In genomic region chr6:41735427-41736206, GRCh38 we compare ENCODE assay signal across 2 cellular contexts.
TF ChIP-seq lines count a peak whose summit lies in the region.

TFEB (minus strand) TSS chr6:41735608; CDS start chr6:41691213, 44,395 bp downstream.

TF ChIP-seq in HEK293, 187 proteins besides CTCF, POLR2A, EP300 and RAD21 (continued from another document and continues in another):
- TF ChIP-seq PRDM4 (tag by site-specific recombination; IDR thresholded peaks at IDR 0.05) = no peak
- TF ChIP-seq, protein P1, sequence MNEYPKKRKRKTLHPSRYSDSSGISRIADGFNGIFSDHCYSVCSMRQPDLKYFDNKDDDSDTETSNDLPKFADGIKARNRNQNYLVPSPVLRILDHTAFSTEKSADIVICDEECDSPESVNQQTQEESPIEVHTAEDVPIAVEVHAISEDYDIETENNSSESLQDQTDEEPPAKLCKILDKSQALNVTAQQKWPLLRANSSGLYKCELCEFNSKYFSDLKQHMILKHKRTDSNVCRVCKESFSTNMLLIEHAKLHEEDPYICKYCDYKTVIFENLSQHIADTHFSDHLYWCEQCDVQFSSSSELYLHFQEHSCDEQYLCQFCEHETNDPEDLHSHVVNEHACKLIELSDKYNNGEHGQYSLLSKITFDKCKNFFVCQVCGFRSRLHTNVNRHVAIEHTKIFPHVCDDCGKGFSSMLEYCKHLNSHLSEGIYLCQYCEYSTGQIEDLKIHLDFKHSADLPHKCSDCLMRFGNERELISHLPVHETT (tag by site-specific recombination; IDR thresholded peaks at IDR 0.05) = 0 out of 2 replicates have a peak, but pooled peaks have one; percentile 30
- peak; percentile 71 for TF ChIP-seq ZEB2 (tag by site-specific recombination; IDR thresholded peaks at IDR 0.05)
- no peak; the same call in 1 of the 2 replicates for TF ChIP-seq ZNF335 (tag by site-specific recombination; conservative IDR thresholded peaks at IDR 0.05)
- peak; percentile 52; the same call in 1 of the 2 replicates for TF ChIP-seq MYNN (tag by site-specific recombination; IDR thresholded peaks at IDR 0.05; ENCODE audit: borderline replicate concordance)
- TF ChIP-seq ZNF473 (tag by site-specific recombination; IDR thresholded peaks at IDR 0.05) = no peak
- TF ChIP-seq ZNF223 (tag by site-specific recombination; IDR thresholded peaks at IDR 0.05) = no peak
- TF ChIP-seq, protein P2, sequence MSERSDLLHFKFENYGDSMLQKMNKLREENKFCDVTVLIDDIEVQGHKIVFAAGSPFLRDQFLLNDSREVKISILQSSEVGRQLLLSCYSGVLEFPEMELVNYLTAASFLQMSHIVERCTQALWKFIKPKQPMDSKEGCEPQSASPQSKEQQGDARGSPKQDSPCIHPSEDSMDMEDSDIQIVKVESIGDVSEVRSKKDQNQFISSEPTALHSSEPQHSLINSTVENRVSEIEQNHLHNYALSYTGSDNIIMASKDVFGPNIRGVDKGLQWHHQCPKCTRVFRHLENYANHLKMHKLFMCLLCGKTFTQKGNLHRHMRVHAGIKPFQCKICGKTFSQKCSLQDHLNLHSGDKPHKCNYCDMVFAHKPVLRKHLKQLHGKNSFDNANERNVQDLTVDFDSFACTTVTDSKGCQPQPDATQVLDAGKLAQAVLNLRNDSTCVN (tag by site-specific recombination; optimal IDR thresholded peaks at IDR 0.05) = no peak
- no peak for TF ChIP-seq ZNF548 (tag by site-specific recombination; IDR thresholded peaks at IDR 0.05)
- TF ChIP-seq ZNF501 (tag by site-specific recombination; IDR thresholded peaks at IDR 0.05) = no peak
- no peak for TF ChIP-seq ZFP69B (tag by site-specific recombination; IDR thresholded peaks at IDR 0.05)
- TF ChIP-seq ZNF626 (tag by site-specific recombination; IDR thresholded peaks at IDR 0.05) = no peak
- TF ChIP-seq ZNF660 (tag by site-specific recombination; IDR thresholded peaks at IDR 0.05) = peak; percentile 83; the same call in 1 of the 2 replicates
- no peak for TF ChIP-seq GLIS2 (tag by site-specific recombination; IDR thresholded peaks at IDR 0.05)
- no peak for TF ChIP-seq ZNF391 (tag by site-specific recombination; IDR thresholded peaks at IDR 0.05; ENCODE audit: borderline replicate concordance, low read depth)
- no peak for TF ChIP-seq ZFP37 (tag by site-specific recombination; IDR thresholded peaks at IDR 0.05)
- TF ChIP-seq, protein P3, sequence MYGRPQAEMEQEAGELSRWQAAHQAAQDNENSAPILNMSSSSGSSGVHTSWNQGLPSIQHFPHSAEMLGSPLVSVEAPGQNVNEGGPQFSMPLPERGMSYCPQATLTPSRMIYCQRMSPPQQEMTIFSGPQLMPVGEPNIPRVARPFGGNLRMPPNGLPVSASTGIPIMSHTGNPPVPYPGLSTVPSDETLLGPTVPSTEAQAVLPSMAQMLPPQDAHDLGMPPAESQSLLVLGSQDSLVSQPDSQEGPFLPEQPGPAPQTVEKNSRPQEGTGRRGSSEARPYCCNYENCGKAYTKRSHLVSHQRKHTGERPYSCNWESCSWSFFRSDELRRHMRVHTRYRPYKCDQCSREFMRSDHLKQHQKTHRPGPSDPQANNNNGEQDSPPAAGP (tag by site-specific recombination; IDR thresholded peaks at IDR 0.05) = 0 out of 2 replicates have a peak, but pooled peaks have one; percentile 22
- 0 out of 2 replicates have a peak, but pooled peaks have one; percentile 44 for TF ChIP-seq SP7 (tag by site-specific recombination; IDR thresholded peaks at IDR 0.05)
- TF ChIP-seq ZNF529 (tag by site-specific recombination; IDR thresholded peaks at IDR 0.05; ENCODE audit: insufficient replicate concordance) = no peak
- TF ChIP-seq ZNF416 (tag by site-specific recombination; IDR thresholded peaks at IDR 0.05) = no peak
- TF ChIP-seq ZNF76 (tag by site-specific recombination; IDR thresholded peaks at IDR 0.05; ENCODE audit: borderline replicate concordance, low read depth) = peak; percentile 98
- TF ChIP-seq ZNF23 (tag by site-specific recombination; IDR thresholded peaks at IDR 0.05; ENCODE audit: borderline replicate concordance) = no peak
- no peak for TF ChIP-seq YY2 (tag by site-specific recombination; IDR thresholded peaks at IDR 0.05)
- no peak for TF ChIP-seq REPIN1 (tag by site-specific recombination; IDR thresholded peaks at IDR 0.05; ENCODE audit: low read depth)
- TF ChIP-seq KLF8 (tag by site-specific recombination; IDR thresholded peaks at IDR 0.05) = peak; percentile 90

TF ChIP-seq in SK-N-SH, 30 proteins besides CTCF, POLR2A, EP300 and RAD21 (continued from another document):
- TF ChIP-seq CHD2 (IDR thresholded peaks at IDR 0.05; ENCODE audit: low read length, partially characterized antibody) (peak; percentile 89), FOXM1 (IDR thresholded peaks at IDR 0.05; ENCODE audit: low read depth) (no peak), GATA2 (CRISPR knock-in tag; IDR thresholded peaks at IDR 0.05) (no peak), MXI1 (IDR thresholded peaks at IDR 0.05; ENCODE audit: low read depth, low read length) (peak; percentile 89), MEF2A (IDR thresholded peaks at IDR 0.05; ENCODE audit: borderline replicate concordance, low read depth) (no peak), TAF1 (IDR thresholded peaks at IDR 0.05; ENCODE audit: borderline replicate concordance, low read depth, low read length) (0 out of 2 replicates have a peak, but pooled peaks have one; percentile 37), EZH2phosphoT487 (IDR thresholded peaks at IDR 0.05; ENCODE audit: borderline replicate concordance, low read depth) (no peak), JUND (IDR thresholded peaks at IDR 0.05) (no peak), SMC3 (IDR thresholded peaks at IDR 0.05; ENCODE audit: low read depth, low read length) (peak; percentile 67), TEAD4 (IDR thresholded peaks at IDR 0.05; ENCODE audit: borderline replicate concordance, insufficient read depth) (no peak), SIN3A (IDR thresholded peaks at IDR 0.05; ENCODE audit: borderline replicate concordance, low read depth, low read length) (peak; percentile 96), YY1 (IDR thresholded peaks at IDR 0.05; ENCODE audit: low read depth) (peak; percentile 63; the same call in 1 of the 2 replicates), POLR2AphosphoS5 (IDR thresholded peaks at IDR 0.05; ENCODE audit: low read depth, low read length) (no peak), GABPA (IDR thresholded peaks at IDR 0.05; ENCODE audit: low read depth) (peak; percentile 51; the same call in 1 of the 2 replicates), ELF1 (IDR thresholded peaks at IDR 0.05) (peak; percentile 63; the same call in 1 of the 2 replicates), RXRA (IDR thresholded peaks at IDR 0.05; ENCODE audit: borderline replicate concordance, low read depth) (no peak), NRF1 (IDR thresholded peaks at IDR 0.05; ENCODE audit: low read depth, low read length) (no peak)
- TF ChIP-seq, protein P4, sequence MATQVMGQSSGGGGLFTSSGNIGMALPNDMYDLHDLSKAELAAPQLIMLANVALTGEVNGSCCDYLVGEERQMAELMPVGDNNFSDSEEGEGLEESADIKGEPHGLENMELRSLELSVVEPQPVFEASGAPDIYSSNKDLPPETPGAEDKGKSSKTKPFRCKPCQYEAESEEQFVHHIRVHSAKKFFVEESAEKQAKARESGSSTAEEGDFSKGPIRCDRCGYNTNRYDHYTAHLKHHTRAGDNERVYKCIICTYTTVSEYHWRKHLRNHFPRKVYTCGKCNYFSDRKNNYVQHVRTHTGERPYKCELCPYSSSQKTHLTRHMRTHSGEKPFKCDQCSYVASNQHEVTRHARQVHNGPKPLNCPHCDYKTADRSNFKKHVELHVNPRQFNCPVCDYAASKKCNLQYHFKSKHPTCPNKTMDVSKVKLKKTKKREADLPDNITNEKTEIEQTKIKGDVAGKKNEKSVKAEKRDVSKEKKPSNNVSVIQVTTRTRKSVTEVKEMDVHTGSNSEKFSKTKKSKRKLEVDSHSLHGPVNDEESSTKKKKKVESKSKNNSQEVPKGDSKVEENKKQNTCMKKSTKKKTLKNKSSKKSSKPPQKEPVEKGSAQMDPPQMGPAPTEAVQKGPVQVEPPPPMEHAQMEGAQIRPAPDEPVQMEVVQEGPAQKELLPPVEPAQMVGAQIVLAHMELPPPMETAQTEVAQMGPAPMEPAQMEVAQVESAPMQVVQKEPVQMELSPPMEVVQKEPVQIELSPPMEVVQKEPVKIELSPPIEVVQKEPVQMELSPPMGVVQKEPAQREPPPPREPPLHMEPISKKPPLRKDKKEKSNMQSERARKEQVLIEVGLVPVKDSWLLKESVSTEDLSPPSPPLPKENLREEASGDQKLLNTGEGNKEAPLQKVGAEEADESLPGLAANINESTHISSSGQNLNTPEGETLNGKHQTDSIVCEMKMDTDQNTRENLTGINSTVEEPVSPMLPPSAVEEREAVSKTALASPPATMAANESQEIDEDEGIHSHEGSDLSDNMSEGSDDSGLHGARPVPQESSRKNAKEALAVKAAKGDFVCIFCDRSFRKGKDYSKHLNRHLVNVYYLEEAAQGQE (IDR thresholded peaks at IDR 0.05; ENCODE audit: low read depth, low read length) = no peak
- TF ChIP-seq, protein P5, sequence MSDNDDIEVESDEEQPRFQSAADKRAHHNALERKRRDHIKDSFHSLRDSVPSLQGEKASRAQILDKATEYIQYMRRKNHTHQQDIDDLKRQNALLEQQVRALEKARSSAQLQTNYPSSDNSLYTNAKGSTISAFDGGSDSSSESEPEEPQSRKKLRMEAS (IDR thresholded peaks at IDR 0.05; ENCODE audit: low read depth) = 0 out of 2 replicates have a peak, but pooled peaks have one; percentile 58
- TF ChIP-seq, protein P6, sequence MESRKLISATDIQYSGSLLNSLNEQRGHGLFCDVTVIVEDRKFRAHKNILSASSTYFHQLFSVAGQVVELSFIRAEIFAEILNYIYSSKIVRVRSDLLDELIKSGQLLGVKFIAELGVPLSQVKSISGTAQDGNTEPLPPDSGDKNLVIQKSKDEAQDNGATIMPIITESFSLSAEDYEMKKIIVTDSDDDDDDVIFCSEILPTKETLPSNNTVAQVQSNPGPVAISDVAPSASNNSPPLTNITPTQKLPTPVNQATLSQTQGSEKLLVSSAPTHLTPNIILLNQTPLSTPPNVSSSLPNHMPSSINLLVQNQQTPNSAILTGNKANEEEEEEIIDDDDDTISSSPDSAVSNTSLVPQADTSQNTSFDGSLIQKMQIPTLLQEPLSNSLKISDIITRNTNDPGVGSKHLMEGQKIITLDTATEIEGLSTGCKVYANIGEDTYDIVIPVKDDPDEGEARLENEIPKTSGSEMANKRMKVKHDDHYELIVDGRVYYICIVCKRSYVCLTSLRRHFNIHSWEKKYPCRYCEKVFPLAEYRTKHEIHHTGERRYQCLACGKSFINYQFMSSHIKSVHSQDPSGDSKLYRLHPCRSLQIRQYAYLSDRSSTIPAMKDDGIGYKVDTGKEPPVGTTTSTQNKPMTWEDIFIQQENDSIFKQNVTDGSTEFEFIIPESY (IDR thresholded peaks at IDR 0.05; ENCODE audit: borderline replicate concordance, low read depth) = 0 out of 2 replicates have a peak, but pooled peaks have one; percentile 44
- TF ChIP-seq, protein P7, sequence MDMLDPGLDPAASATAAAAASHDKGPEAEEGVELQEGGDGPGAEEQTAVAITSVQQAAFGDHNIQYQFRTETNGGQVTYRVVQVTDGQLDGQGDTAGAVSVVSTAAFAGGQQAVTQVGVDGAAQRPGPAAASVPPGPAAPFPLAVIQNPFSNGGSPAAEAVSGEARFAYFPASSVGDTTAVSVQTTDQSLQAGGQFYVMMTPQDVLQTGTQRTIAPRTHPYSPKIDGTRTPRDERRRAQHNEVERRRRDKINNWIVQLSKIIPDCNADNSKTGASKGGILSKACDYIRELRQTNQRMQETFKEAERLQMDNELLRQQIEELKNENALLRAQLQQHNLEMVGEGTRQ (IDR thresholded peaks at IDR 0.05; ENCODE audit: borderline replicate concordance, low read depth, low read length) = no peak
